21 cellular contexts compared by ENCODE assay signal in genomic region chr6:57255451-57256181, GRCh38. TPM values are rescaled to one million over a fixed set of nuclear protein-coding genes. Genes with fewer than 3 reads are reported as not detected.
DNase-seq lines count a peak whose midpoint lies in the region; ATAC-seq, FAIRE-seq and TF ChIP-seq lines count a peak whose summit lies in the region.
"Had no signal": no experiment of that assay in that cellular context is flagged by ENCODE, and none has a peak within 500 bp of the region (broad histone marks: within the 10 kb centered on the region; RNA-seq: fewer than 3 reads in every experiment).

No MANE protein-coding gene starts in this region.

- no peaks in the 10 kb centered on the region for H3K79me2 ChIP-seq in osteoblast (ENCODE audit: insufficient read depth, low read length)

- H3K9ac ChIP-seq in SK-N-MC (ENCODE audit: insufficient read length) = no peak overlapping the region

- peaks cover 11% of the 10 kb centered on the region; the same call in 1 of the 3 replicates for H3K4me1 ChIP-seq in A549
- H3K4me1 ChIP-seq in osteoblast (ENCODE audit: insufficient read depth, low read length) = peaks cover 42% of the 10 kb centered on the region
- peaks cover 15% of the 10 kb centered on the region in 2 donors for H3K4me1 ChIP-seq in gastrocnemius medialis
- H3K4me1 ChIP-seq: Caco-2 had no signal

- TF ChIP-seq CTCF in A549 (IDR thresholded peaks at IDR 0.05) = no peak
- TF ChIP-seq CTCF in fibroblast of villous mesenchyme (IDR thresholded peaks at IDR 0.05; ENCODE audit: insufficient read depth, low read depth, low read length) = no peak
- TF ChIP-seq CTCF in osteoblast (IDR thresholded peaks at IDR 0.05; ENCODE audit: extremely low read depth, low read depth, low read length) = no peak
- TF ChIP-seq CTCF in gastrocnemius medialis (IDR thresholded peaks at IDR 0.05 in 4 of 5, conservative IDR thresholded peaks at IDR 0.05 in 1 of 5) = no peak

- no peak for TF ChIP-seq RAD21 in A549 (conservative IDR thresholded peaks at IDR 0.05 in 1 of 2, IDR thresholded peaks at IDR 0.05 in 1 of 2)

- no peak for TF ChIP-seq EP300 in A549 (IDR thresholded peaks at IDR 0.05)

- H3K4me3 ChIP-seq in A549 (no peak overlapping the region), SK-N-MC (no peak overlapping the region), fibroblast of villous mesenchyme (ENCODE audit: low read depth, low read length) (no peak overlapping the region), osteoblast (ENCODE audit: insufficient read depth, low read length) (no peak overlapping the region), gastrocnemius medialis (no peak overlapping the region)
- H3K4me3 ChIP-seq: Peyer's patch, SJSA1 had no signal

- no peak for FAIRE-seq in A549 (lab: Jason Lieb, UNC)
- FAIRE-seq: A204.1, HTR-8/SVneo had no signal

- no peak for TF ChIP-seq POLR2A in A549 (IDR thresholded peaks at IDR 0.05; ENCODE audit: low read length)
- no peak for TF ChIP-seq POLR2A in gastrocnemius medialis (IDR thresholded peaks at IDR 0.05)

- no peaks in the 10 kb centered on the region for H4K20me1 ChIP-seq in osteoblast (ENCODE audit: insufficient read depth, low read length)

- intact Hi-C loops in gastrocnemius medialis (cut with DNase I; ENCODE audit: low total_unique reads) = no loop called here

- ATAC-seq in A549 (no peak), gastrocnemius medialis (no peak)

- H3K36me3 ChIP-seq in SK-N-MC (ENCODE audit: insufficient read depth, low read length) (no peaks in the 10 kb centered on the region), osteoblast (ENCODE audit: insufficient read depth, low read length) (no peaks in the 10 kb centered on the region), gastrocnemius medialis (no peaks in the 10 kb centered on the region)
- H3K36me3 ChIP-seq: Peyer's patch, SJSA1 had no signal

- H3K27ac ChIP-seq in A549 (no peak overlapping the region), SK-N-MC (no peak overlapping the region), osteoblast (ENCODE audit: low read depth, low read length) (peak overlapping the region; percentile 7), gastrocnemius medialis (no peak overlapping the region)
- H3K27ac ChIP-seq: HL-60, Peyer's patch, SJSA1 had no signal

- no peaks in the 10 kb centered on the region for H3K27me3 ChIP-seq in osteoblast (ENCODE audit: insufficient read depth, low read length)
- no peaks in the 10 kb centered on the region for H3K27me3 ChIP-seq in gastrocnemius medialis
- H3K27me3 ChIP-seq: Peyer's patch, SJSA1 had no signal

- DNase-seq in A549 (ENCODE audit: low read depth in 1 of 2, low spot score in 1 of 2) (no peak), SK-N-MC (ENCODE audit: low read depth, low spot score) (peak; percentile 18), fibroblast of villous mesenchyme (ENCODE audit: low read depth) (peak; percentile 75), osteoblast (ENCODE audit: insufficient read length, low spot score, missing footprints) (no peak), gastrocnemius medialis (no peak), NCI-H524 treated with DMSO at 0.1 percent for 48 hours (lab: John Stamatoyannopoulos, UW) (no peak), HEK293T (ENCODE audit: extremely low spot score) (no peak)
- no peak for DNase-seq in stimulated activated CD4-positive, alpha-beta T cell treated with anti-CD3 and anti-CD28 coated beads, Interleukin-1b, Interleukin-23, amount 100 ng/mL, for 48 hours
- DNase-seq: Caco-2; CD4-positive, alpha-beta T cell; GDM1; H9; NCI-H1105; NCI-H1694 treated with DMSO at 0.1 percent for 48 hours; NCI-H2227 treated with DMSO at 0.1 percent for 48 hours; NCI-H510A treated with DMSO at 0.1 percent for 48 hours; Peyer's patch had no signal

- CTCF ChIA-PET in A549 (lab: Yijun Ruan, JAX) (no interaction called here), HEK293T (lab: Yijun Ruan, JAX) (no interaction called here)

- H3K4me2 ChIP-seq in A549 (no peak overlapping the region), osteoblast (ENCODE audit: insufficient read depth, low read length) (no peak overlapping the region)

- in situ Hi-C loops in gastrocnemius medialis (cut with MboI; ENCODE audit: low sequenced_read_pairs in 4 of 4) = no loop called here

- 74% methylated on average over 4 of the region's 4 CpGs for WGBS in A549 (ENCODE audit: missing lambda C conversion rate)

- H3K9me3 ChIP-seq in A549 (no peaks in the 10 kb centered on the region), SK-N-MC (ENCODE audit: low read depth, low read length) (no peaks in the 10 kb centered on the region), osteoblast (ENCODE audit: low read depth, low read length) (no peaks in the 10 kb centered on the region), gastrocnemius medialis (no peaks in the 10 kb centered on the region)
- H3K9me3 ChIP-seq: Caco-2, Peyer's patch, SJSA1 had no signal

- H2AFZ ChIP-seq in osteoblast (ENCODE audit: low read length) = no peak overlapping the region

- POLR2A ChIA-PET in A549 (lab: Yijun Ruan, JAX) = no interaction called here
- POLR2A ChIA-PET in HEK293T (lab: Yijun Ruan, JAX) = no interaction called here

TF ChIP-seq in A549, 52 proteins besides CTCF, POLR2A, EP300 and RAD21:
- no peak for TF ChIP-seq FOXS1 (CRISPR knock-in tag; IDR thresholded peaks at IDR 0.05)
- no peak for TF ChIP-seq EHF (CRISPR knock-in tag; IDR thresholded peaks at IDR 0.05)
- no peak for TF ChIP-seq NR3C1 (IDR thresholded peaks at IDR 0.05)
- TF ChIP-seq MYC (IDR thresholded peaks at IDR 0.05; ENCODE audit: borderline replicate concordance, low read length) = no peak
- peak; percentile 79 for TF ChIP-seq MAFK (IDR thresholded peaks at IDR 0.05; ENCODE audit: partially characterized antibody)
- TF ChIP-seq PBX3 (IDR thresholded peaks at IDR 0.05) = no peak

TF ChIP-seq in HEK293T, 16 proteins besides CTCF, POLR2A, EP300 and RAD21:
- no peak for TF ChIP-seq FOXM1 (IDR thresholded peaks at IDR 0.05; ENCODE audit: borderline replicate concordance)
- TF ChIP-seq ARNT (IDR thresholded peaks at IDR 0.05) = no peak

RNA-seq across cellular contexts. Expression of gene RAB23, which starts 33.5 kb away (rescaled TPM):
- polyA plus RNA-seq in A549 (2011; rRNA removed) = 16.3 and 21.5 TPM in 2 replicates
- polyA plus RNA-seq in A549 (2012; cell fraction: cytosol; rRNA removed) = 2.1 and 2.6 TPM in 2 replicates
- polyA plus RNA-seq in A549 (2012; cell fraction: nucleus; rRNA removed) = 0.67 and 1.1 TPM in 2 replicates
- polyA plus RNA-seq in A549 (2017; fragmentation: RNase III; extraction: RNeasy Plus Mini Kit Qiagen cat#74134 plus additional on column Dnase treatment) = 8.6 to 8.8 TPM (median 8.6 TPM) in 3 replicates
- polyA minus RNA-seq in A549 (2011; rRNA and poly(A)+ RNA removed) = 3.5 and 3.6 TPM in 2 replicates
- total RNA-seq in fibroblast of villous mesenchyme = 58.7 and 63.5 TPM in 2 replicates
- 74.0 and 82.2 TPM in 2 replicates for total RNA-seq in osteoblast
- 10 to 100 TPM in 3 of 4 donors, 1 to 10 TPM in 1; 8.7 to 18.5 (median 11.6) TPM for total RNA-seq in gastrocnemius medialis

Comparison
In these comparisons a context has a peak if more than half of its experiments do, and no peak if none do; other contexts are left out.
1. DNase-seq: peak in SK-N-MC (single experiment) and fibroblast of villous mesenchyme (single experiment); none in A549 (0 of 2), osteoblast (single experiment), gastrocnemius medialis (0 of 2), stimulated activated CD4-positive, alpha-beta T cell treated with anti-CD3 and anti-CD28 coated beads, Interleukin-1b, Interleukin-23, amount 100 ng/mL, for 48 hours (single experiment), NCI-H524 treated with DMSO at 0.1 percent for 48 hours (single experiment) and HEK293T (single experiment).